ENCODE assay signal across 22 cellular contexts in the genomic region with DNA sequence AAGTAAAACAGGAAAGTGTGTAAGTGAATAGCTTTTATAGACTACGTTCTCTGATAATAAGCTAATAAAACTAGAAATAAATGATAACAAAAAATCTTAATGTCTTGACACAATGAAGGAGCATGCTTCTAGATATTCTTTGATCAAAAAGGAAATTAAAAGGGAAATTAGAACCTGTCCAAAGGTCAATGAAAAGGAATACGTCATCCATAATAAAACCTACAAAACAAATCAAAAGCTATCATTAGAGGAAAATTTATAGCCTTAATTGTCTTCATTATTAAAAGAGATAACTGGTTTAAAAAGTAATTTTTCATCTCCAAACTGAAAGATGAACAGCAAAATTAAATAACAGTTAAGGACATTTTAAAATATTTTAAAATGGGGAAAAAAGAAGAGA.
"Had no signal": no experiment of that assay in that cellular context is flagged by ENCODE, and none has a peak within 500 bp of the region (broad histone marks: within the 10 kb centered on the region; RNA-seq: fewer than 3 reads in every experiment).

No MANE protein-coding gene starts in this region.

- ATAC-seq: foreskin keratinocyte, gastroesophageal sphincter, heart left ventricle, left cardiac atrium, left lung, left ventricle myocardium superior, lower lobe of right lung, mucosa of descending colon had no signal

- FAIRE-seq: endothelial cell of umbilical vein, frontal cortex had no signal

- DNase-seq: dermis blood vessel endothelial cell; dorsolateral prefrontal cortex; effector CD4-positive, alpha-beta T cell; effector memory CD4-positive, alpha-beta T cell; foreskin keratinocyte; heart left ventricle; hypothalamus; immature natural killer cell; islet precursor cell; left cardiac atrium; left lung; left ventricle myocardium superior; lower lobe of right lung; mesenchymal stem cell; mucosa of descending colon had no signal

- H3K4me3 Mint-ChIP-seq: immature natural killer cell, mesothelial cell of epicardium had no signal

- H3K4me2 ChIP-seq: hepatocyte had no signal

- H3K36me3 Mint-ChIP-seq: immature natural killer cell, mesothelial cell of epicardium had no signal

- H3K9me3 Mint-ChIP-seq: mesothelial cell of epicardium had no signal

- H3K4me1 Mint-ChIP-seq: immature natural killer cell had no signal

- H3K27ac Mint-ChIP-seq: immature natural killer cell, mesothelial cell of epicardium had no signal

- H3K9me3 ChIP-seq: esophagus muscularis mucosa, gastroesophageal sphincter, heart left ventricle, left lung, lower lobe of right lung, mucosa of descending colon had no signal

- H3K27ac ChIP-seq: coronary artery, dorsolateral prefrontal cortex, esophagus muscularis mucosa, foreskin keratinocyte, gastroesophageal sphincter, heart left ventricle, hepatocyte, left lung, lower lobe of right lung had no signal

- H3K4me1 ChIP-seq: gastroesophageal sphincter, heart left ventricle, left lung, lower lobe of right lung had no signal

- H3K36me3 ChIP-seq: esophagus muscularis mucosa, gastroesophageal sphincter, heart left ventricle, left lung, lower lobe of right lung had no signal

- H3K27me3 ChIP-seq: dorsolateral prefrontal cortex, esophagus muscularis mucosa, foreskin keratinocyte, gastroesophageal sphincter, heart left ventricle, hepatocyte, left lung had no signal

- H3K4me3 ChIP-seq: coronary artery, dorsolateral prefrontal cortex, esophagus muscularis mucosa, gastroesophageal sphincter, heart left ventricle, hepatocyte, left lung, lower lobe of right lung, mucosa of descending colon had no signal
